In the genomic region with DNA sequence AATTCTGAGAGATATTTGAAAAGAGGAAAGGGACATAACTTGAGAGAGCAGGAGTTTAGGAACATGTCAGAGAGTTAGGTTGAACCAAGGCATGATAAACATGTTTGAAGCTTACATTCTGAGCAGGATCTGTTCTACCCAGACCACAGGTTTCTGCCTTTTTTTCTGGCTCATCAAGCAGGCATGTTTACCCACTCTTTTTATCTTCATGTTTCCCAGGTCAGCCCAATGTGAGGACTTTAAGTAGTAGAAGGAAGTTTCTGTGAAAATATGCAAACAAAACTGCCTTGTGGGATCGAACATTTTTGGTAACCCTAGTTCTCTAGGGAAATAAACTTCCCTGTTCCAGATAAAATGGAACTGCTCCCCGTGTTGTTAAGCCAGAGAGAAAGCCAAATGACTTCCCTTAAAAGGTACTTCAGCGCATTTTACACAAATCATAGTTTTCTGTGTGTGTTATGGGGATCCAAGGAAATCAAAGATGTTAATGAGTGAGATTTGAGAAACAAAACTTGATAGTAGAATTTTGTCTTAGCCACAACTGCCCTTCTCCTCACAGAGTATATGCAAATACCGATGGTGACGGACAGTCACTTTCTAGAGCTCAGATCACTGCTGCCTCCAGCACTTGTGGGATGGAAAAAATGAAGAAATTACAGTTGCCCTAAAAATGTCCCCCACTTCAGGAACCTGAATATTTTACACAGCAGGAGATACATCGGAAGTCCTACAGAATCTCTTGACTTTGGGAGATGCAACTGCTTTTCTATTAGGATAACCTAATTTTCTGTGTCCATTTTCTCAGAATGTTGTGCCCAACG, we compare ENCODE assay signal across 8 cellular contexts. TPM values are rescaled to one million over a fixed set of nuclear protein-coding genes. Genes with fewer than 3 reads are reported as not detected.
DNase-seq lines count a peak whose midpoint lies in the region; ATAC-seq and TF ChIP-seq lines count a peak whose summit lies in the region.

No MANE protein-coding gene starts in this region.

- H3K27me3 Mint-ChIP-seq in activated CD8-positive, alpha-beta memory T cell treated with anti-CD3 and anti-CD28 coated beads, Interleukin-2, amount 10 ng/mL, durations not matched to agents 7 days and 5 days, result peaks cover 4% of the 10 kb centered on the region

- H3K4me3 Mint-ChIP-seq in activated CD8-positive, alpha-beta memory T cell treated with anti-CD3 and anti-CD28 coated beads, Interleukin-2, amount 10 ng/mL, durations not matched to agents 7 days and 5 days, result peak overlapping the region; percentile 86

- H3K27me3 ChIP-seq in body of pancreas, result no peaks in the 10 kb centered on the region
- H3K27me3 ChIP-seq in thymus (ENCODE audit: control insufficient read depth, insufficient read depth), result no peaks in the 10 kb centered on the region

- peaks cover 35% of the 10 kb centered on the region for H3K4me1 Mint-ChIP-seq in activated CD8-positive, alpha-beta memory T cell treated with anti-CD3 and anti-CD28 coated beads, Interleukin-2, amount 10 ng/mL, durations not matched to agents 7 days and 5 days

- H3K9me3 ChIP-seq in KOPT-K1 (ENCODE audit: insufficient read depth, low read length, poor library complexity, severe bottlenecking) (no peaks in the 10 kb centered on the region), body of pancreas (no peaks in the 10 kb centered on the region), thymus (ENCODE audit: control insufficient read depth) (no peaks in the 10 kb centered on the region)

- H3K4me3 ChIP-seq in body of pancreas, result peak overlapping the region; percentile 72 to 99
- H3K4me3 ChIP-seq in thymus (ENCODE audit: low read length), result peak overlapping the region; percentile 96

- whole genome bisulfite sequencing in body of pancreas, 2 donors, result 3 to 4% methylated on average over 7 of the region's 7 CpGs
- WGBS in thymus, result 11% methylated on average over 7 of the region's 7 CpGs

- H3K36me3 Mint-ChIP-seq in activated CD8-positive, alpha-beta memory T cell treated with anti-CD3 and anti-CD28 coated beads, Interleukin-2, amount 10 ng/mL, durations not matched to agents 7 days and 5 days, result peaks cover 7% of the 10 kb centered on the region

- peak overlapping the region; percentile 91 for H3K27ac ChIP-seq in KOPT-K1 (ENCODE audit: low read depth, low read length, poor library complexity, severe bottlenecking)
- H3K27ac ChIP-seq in body of pancreas, result peak overlapping the region; percentile 81 to 98 (median 95)
- H3K27ac ChIP-seq in thymus (ENCODE audit: low read depth), result peak overlapping the region; percentile 99

- peak overlapping the region; percentile 100 for H3K27ac Mint-ChIP-seq in activated CD8-positive, alpha-beta memory T cell treated with anti-CD3 and anti-CD28 coated beads, Interleukin-2, amount 10 ng/mL, durations not matched to agents 7 days and 5 days

- TF ChIP-seq CTCF in body of pancreas (IDR thresholded peaks at IDR 0.05), result no peak

- peaks cover 34% of the 10 kb centered on the region for H3K4me1 ChIP-seq in body of pancreas
- peaks cover 6% of the 10 kb centered on the region for H3K4me1 ChIP-seq in thymus (ENCODE audit: control insufficient read depth, insufficient read depth, low read length)

- H3K36me3 ChIP-seq in KOPT-K1 (ENCODE audit: insufficient read depth, low read length), result 0 out of 2 replicates have a peak, but pooled peaks cover 2% of the 10 kb centered on the region
- H3K36me3 ChIP-seq in body of pancreas (replicated peaks in 1 of 2; ENCODE audit: insufficient read depth in 1 of 2, low read depth in 2 of 2), result no peaks in the 10 kb centered on the region
- no peaks in the 10 kb centered on the region for H3K36me3 ChIP-seq in thymus (ENCODE audit: control insufficient read depth, insufficient read depth)

- intact Hi-C loops in body of pancreas (cut with DNase I), result no loop called here

- no peak for TF ChIP-seq POLR2A in body of pancreas (IDR thresholded peaks at IDR 0.05)

- no peaks in the 10 kb centered on the region for H3K9me3 Mint-ChIP-seq in activated CD8-positive, alpha-beta memory T cell treated with anti-CD3 and anti-CD28 coated beads, Interleukin-2, amount 10 ng/mL, durations not matched to agents 7 days and 5 days (ENCODE audit: low read depth)

- CTCF ChIA-PET in activated CD8-positive, alpha-beta memory T cell treated with anti-CD3 and anti-CD28 coated beads, Interleukin-2, amount 10 ng/mL, durations not matched to agents 7 days and 5 days (lab: Charles Lee), result interaction anchor here (0.8 to 4.9 kb wide), 16 partner anchors 8 to 169 kb away, joined by 3 to 60 read pairs (median 5); partner anchors contain the start of genes AP4B1, DCLRE1B, PHTF1 and RSBN1

- no peak for ATAC-seq in activated CD8-positive, alpha-beta memory T cell treated with anti-CD3 and anti-CD28 coated beads, Interleukin-2, amount 10 ng/mL, durations not matched to agents 7 days and 5 days
- no peak for ATAC-seq in body of pancreas

- DNase-seq in activated CD8-positive, alpha-beta memory T cell treated with anti-CD3 and anti-CD28 coated beads, Interleukin-2, amount 10 ng/mL, durations not matched to agents 7 days and 5 days, result no peak
- DNase-seq in activated CD8-positive, alpha-beta memory T cell treated with anti-CD3 and anti-CD28 coated beads for 24 hours, result no peak
- DNase-seq in body of pancreas (no peak), left kidney (ENCODE audit: low read depth, low spot score) (peak; percentile 27), cortex of kidney (lab: John Stamatoyannopoulos, UW) (no peak)
- no peak for DNase-seq in stimulated activated CD4-positive, alpha-beta T cell treated with anti-CD3 and anti-CD28 coated beads, Interleukin-4, amount 100 ng/mL, for 1 hour

RNA-seq across cellular contexts. Expression of gene HIPK1, which starts 0.8 kb away (rescaled TPM):
- 10 to 100 TPM; 90.4 to 97.9 TPM for total RNA-seq in activated CD8-positive, alpha-beta memory T cell treated with anti-CD3 and anti-CD28 coated beads, Interleukin-2, amount 10 ng/mL, durations not matched to agents 7 days and 5 days
- total RNA-seq in body of pancreas, result 10 to 100 TPM; 22.7 to 30.1 TPM
- polyA plus RNA-seq in thymus, result 30.1 TPM

RNA-seq across cellular contexts. Expression of gene DCLRE1B, which starts 23.2 kb away (rescaled TPM):
- total RNA-seq in activated CD8-positive, alpha-beta memory T cell treated with anti-CD3 and anti-CD28 coated beads, Interleukin-2, amount 10 ng/mL, durations not matched to agents 7 days and 5 days, result 10 to 100 TPM; 19.5 to 21.1 TPM
- total RNA-seq in body of pancreas, result 1 to 10 TPM; 1.3 to 2.1 TPM
- 2.9 TPM for polyA plus RNA-seq in thymus

RNA-seq across cellular contexts. Expression of gene AP4B1, which starts 23.7 kb away (rescaled TPM):
- total RNA-seq in activated CD8-positive, alpha-beta memory T cell treated with anti-CD3 and anti-CD28 coated beads, Interleukin-2, amount 10 ng/mL, durations not matched to agents 7 days and 5 days, result 10 to 100 TPM; 57.3 to 61.8 TPM
- 10 to 100 TPM; 21.3 to 33.0 TPM for total RNA-seq in body of pancreas
- polyA plus RNA-seq in thymus, result 55.1 TPM

RNA-seq across cellular contexts. Expression of gene BCL2L15, which starts 41.0 kb away (rescaled TPM):
- 1 to 10 TPM; 1.2 to 2.1 TPM for total RNA-seq in activated CD8-positive, alpha-beta memory T cell treated with anti-CD3 and anti-CD28 coated beads, Interleukin-2, amount 10 ng/mL, durations not matched to agents 7 days and 5 days
- total RNA-seq in body of pancreas, result 10 to 100 TPM; 13.5 to 28.0 TPM
- 1.8 TPM for polyA plus RNA-seq in thymus

RNA-seq across cellular contexts. Expression of gene OLFML3, which starts 50.9 kb away (rescaled TPM):
- total RNA-seq in activated CD8-positive, alpha-beta memory T cell treated with anti-CD3 and anti-CD28 coated beads, Interleukin-2, amount 10 ng/mL, durations not matched to agents 7 days and 5 days, result under 1 TPM; 0.26 to 0.29 TPM
- total RNA-seq in body of pancreas, result 10 to 100 TPM in 1 of 2 donors, 1 to 10 TPM in 1; 9.9 to 30.7 TPM
- 5.0 TPM for polyA plus RNA-seq in thymus

Comparison
In these comparisons a context has a peak if more than half of its experiments do, and no peak if none do; other contexts are left out.
1. RNA of gene DCLRE1B, which starts 23.2 kb away (total RNA-seq): 19.5 to 21.1 TPM in activated CD8-positive, alpha-beta memory T cell treated with anti-CD3 and anti-CD28 coated beads, Interleukin-2, amount 10 ng/mL, durations not matched to agents 7 days and 5 days; 1.3 to 2.1 TPM in body of pancreas; every median in the first group is over 4 times any median in the second.
2. Peak in every context shown above with its lines, with median percentiles within 50 percentile points of each other: H3K27ac ChIP-seq.